13 cellular contexts compared by ENCODE assay signal in the genomic region with DNA sequence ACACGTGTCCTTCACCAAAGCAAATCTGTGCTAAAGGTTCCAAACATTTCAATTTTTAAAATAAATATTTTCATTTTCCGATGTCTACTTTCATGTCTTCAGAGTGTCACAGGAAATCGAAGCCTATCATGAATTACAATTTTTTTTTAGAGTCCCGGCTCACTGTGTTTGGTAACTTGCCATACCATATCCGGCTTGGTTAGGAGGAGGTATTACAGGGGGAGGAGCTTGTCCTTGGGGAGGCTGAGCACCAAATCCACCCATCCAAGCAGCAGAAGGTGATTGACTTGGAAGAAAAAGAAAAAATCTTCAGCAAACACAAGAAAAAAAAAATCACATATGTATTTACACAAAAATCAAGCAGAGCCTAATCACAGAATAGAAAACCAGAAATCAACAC. TPM values are rescaled to one million over a fixed set of nuclear protein-coding genes. Genes with fewer than 3 reads are reported as not detected.
DNase-seq lines count a peak whose midpoint lies in the region; ATAC-seq lines count a peak whose summit lies in the region.
"Had no signal": no experiment of that assay in that cellular context is flagged by ENCODE, and none has a peak within 500 bp of the region (broad histone marks: within the 10 kb centered on the region; RNA-seq: fewer than 3 reads in every experiment).

No MANE protein-coding gene starts in this region.

- H3K9ac ChIP-seq in BLaER1 = no peak overlapping the region

- H3K4me1 Mint-ChIP-seq in activated T-helper 1 cell treated with anti-CD3 and anti-CD28 coated beads, Interleukin-12 subunit alpha, Interleukin-12 subunit beta, Interleukin-2, Interleukin-4 antibody, amounts not matched to agents 30 ng/mL and 10 ng/mL and 1 ng/mL, durations not matched to agents 14 hours and 24 hours and 36 hours (ENCODE audit: low read depth) = peaks cover 28% of the 10 kb centered on the region

- peak overlapping the region; percentile 6; the same call in 1 of the 2 replicates for H3K4me2 ChIP-seq in BLaER1

- H3K36me3 ChIP-seq in BLaER1 = peaks cover 86% of the 10 kb centered on the region

- no peaks in the 10 kb centered on the region for H3K9me3 Mint-ChIP-seq in activated T-helper 1 cell treated with anti-CD3 and anti-CD28 coated beads, Interleukin-12 subunit alpha, Interleukin-12 subunit beta, Interleukin-2, Interleukin-4 antibody, amounts not matched to agents 30 ng/mL and 10 ng/mL and 1 ng/mL, durations not matched to agents 14 hours and 24 hours and 36 hours

- H3K27ac Mint-ChIP-seq in activated T-helper 1 cell treated with anti-CD3 and anti-CD28 coated beads, Interleukin-12 subunit alpha, Interleukin-12 subunit beta, Interleukin-2, Interleukin-4 antibody, amounts not matched to agents 30 ng/mL and 10 ng/mL and 1 ng/mL, durations not matched to agents 14 hours and 24 hours and 36 hours = peak overlapping the region; percentile 78

- peak overlapping the region; percentile 40 for H3K4me3 Mint-ChIP-seq in activated T-helper 1 cell treated with anti-CD3 and anti-CD28 coated beads, Interleukin-12 subunit alpha, Interleukin-12 subunit beta, Interleukin-2, Interleukin-4 antibody, amounts not matched to agents 30 ng/mL and 10 ng/mL and 1 ng/mL, durations not matched to agents 14 hours and 24 hours and 36 hours

- no peaks in the 10 kb centered on the region for H3K27me3 Mint-ChIP-seq in activated T-helper 1 cell treated with anti-CD3 and anti-CD28 coated beads, Interleukin-12 subunit alpha, Interleukin-12 subunit beta, Interleukin-2, Interleukin-4 antibody, amounts not matched to agents 30 ng/mL and 10 ng/mL and 1 ng/mL, durations not matched to agents 14 hours and 24 hours and 36 hours (ENCODE audit: insufficient read depth)

- ATAC-seq in HG02588 (IDR thresholded peaks at IDR 0.05; ENCODE audit: unreplicated experiment) = no peak

- H3K9me3 ChIP-seq in BLaER1 = no peaks in the 10 kb centered on the region
- H3K9me3 ChIP-seq: colonic mucosa, heart right ventricle had no signal

- H3K27me3 ChIP-seq in BLaER1 = no peaks in the 10 kb centered on the region
- H3K27me3 ChIP-seq: colonic mucosa, heart right ventricle had no signal

- intact Hi-C loops in activated T-helper 1 cell treated with anti-CD3 and anti-CD28 coated beads, Interleukin-12 subunit alpha, Interleukin-12 subunit beta, Interleukin-2, Interleukin-4 antibody, amounts not matched to agents 30 ng/mL and 10 ng/mL and 1 ng/mL, durations not matched to agents 14 hours and 24 hours and 36 hours (cut with micrococcal nuclease) = loop anchor here (2.0 kb wide), 1 partner anchor 19 kb away; no protein-coding TSS in a partner anchor

- peak; percentile 37 for DNase-seq in H4 (ENCODE audit: low spot score)
- DNase-seq in activated T-helper 1 cell treated with anti-CD3 and anti-CD28 coated beads, Interleukin-12 subunit alpha, Interleukin-12 subunit beta, Interleukin-2, Interleukin-4 antibody, amounts not matched to agents 30 ng/mL and 10 ng/mL and 1 ng/mL, durations not matched to agents 14 hours and 24 hours and 36 hours (ENCODE audit: low spot score) = peak; percentile 20
- DNase-seq in iris pigment epithelial cell (ENCODE audit: low read depth) = peak; percentile 76
- DNase-seq in islet precursor cell = no peak
- DNase-seq in ureter (ENCODE audit: low spot score) = no peak
- DNase-seq in COLO668 (lab: John Stamatoyannopoulos, UW; ENCODE audit: unreplicated experiment) = no peak
- DNase-seq: activated CD4-positive, alpha-beta T cell treated with anti-CD3 and anti-CD28 coated beads, Interleukin-2, amount 50 U/mL, for 48 hours; colonic mucosa; heart right ventricle; NCI-H1436 had no signal

- H3K36me3 Mint-ChIP-seq in activated T-helper 1 cell treated with anti-CD3 and anti-CD28 coated beads, Interleukin-12 subunit alpha, Interleukin-12 subunit beta, Interleukin-2, Interleukin-4 antibody, amounts not matched to agents 30 ng/mL and 10 ng/mL and 1 ng/mL, durations not matched to agents 14 hours and 24 hours and 36 hours (ENCODE audit: low read depth) = peaks cover 36% of the 10 kb centered on the region

- no peak overlapping the region for H3K27ac ChIP-seq in BLaER1
- H3K27ac ChIP-seq: colonic mucosa, heart right ventricle, HL-60 had no signal

- H4K20me1 ChIP-seq in BLaER1 = peaks cover 27% of the 10 kb centered on the region

- peaks cover 13% of the 10 kb centered on the region for H3K4me1 ChIP-seq in BLaER1
- H3K4me1 ChIP-seq: colonic mucosa had no signal

- no peak overlapping the region for H3K4me3 ChIP-seq in BLaER1
- H3K4me3 ChIP-seq: colonic mucosa, heart right ventricle had no signal

RNA-seq across cellular contexts. Expression of a gene that starts 21.3 kb away (rescaled TPM):
- 37.9 and 51.4 TPM in 2 replicates for total RNA-seq in H4 (2014; rRNA removed; shearing (Covaris generic))
- total RNA-seq in activated T-helper 1 cell treated with anti-CD3 and anti-CD28 coated beads, Interleukin-12 subunit alpha, Interleukin-12 subunit beta, Interleukin-2, Interleukin-4 antibody, amounts not matched to agents 30 ng/mL and 10 ng/mL and 1 ng/mL, durations not matched to agents 14 hours and 24 hours and 36 hours = 192 and 195 TPM in 2 replicates
- total RNA-seq in ureter = 116 TPM

RNA-seq across cellular contexts. Expression of a gene that starts 33.0 kb away (rescaled TPM):
- 28.7 and 36.2 TPM in 2 replicates for total RNA-seq in H4 (2014; rRNA removed; shearing (Covaris generic))
- 142 and 150 TPM in 2 replicates for total RNA-seq in activated T-helper 1 cell treated with anti-CD3 and anti-CD28 coated beads, Interleukin-12 subunit alpha, Interleukin-12 subunit beta, Interleukin-2, Interleukin-4 antibody, amounts not matched to agents 30 ng/mL and 10 ng/mL and 1 ng/mL, durations not matched to agents 14 hours and 24 hours and 36 hours
- 24.1 TPM for total RNA-seq in ureter

Comparison
In these comparisons a context has a peak if more than half of its experiments do, and no peak if none do; other contexts are left out.
1. DNase-seq: peak in H4 (single experiment), activated T-helper 1 cell treated with anti-CD3 and anti-CD28 coated beads, Interleukin-12 subunit alpha, Interleukin-12 subunit beta, Interleukin-2, Interleukin-4 antibody, amounts not matched to agents 30 ng/mL and 10 ng/mL and 1 ng/mL, durations not matched to agents 14 hours and 24 hours and 36 hours (single experiment) and iris pigment epithelial cell (single experiment); none in islet precursor cell (single experiment), ureter (single experiment) and COLO668 (single experiment).